28 cellular contexts compared by ENCODE assay signal in genomic region chr2:1305357-1305756, GRCh38.
"Had no signal": no experiment of that assay in that cellular context is flagged by ENCODE, and none has a peak within 500 bp of the region (broad histone marks: within the 10 kb centered on the region; RNA-seq: fewer than 3 reads in every experiment).

No MANE protein-coding gene starts in this region.

- H3K27ac Mint-ChIP-seq: natural killer cell treated with Interleukin-12 subunit alpha and Interleukin-12 subunit beta and Interleukin-15 and Interleukin-18, amount 100 ng/mL, for 72 hours; progenitor cell of endocrine pancreas; stimulated activated effector memory CD8-positive, alpha-beta T cell treated with anti-CD3 and anti-CD28 coated beads, Interleukin-12 subunit alpha, Interleukin-12 subunit beta, amount 100 ng/mL, for 72 hours; stimulated activated naive B cell treated with anti-CD40 and anti-IgM and Interleukin-4, amounts not matched to agents 10 μg/mL and 1 μg/mL and 100 μg/mL, for 72 hours; stimulated activated naive CD8-positive, alpha-beta T cell treated with anti-CD3 and anti-CD28 coated beads, Interleukin-15, Interleukin-2, amounts not matched to agents 100 ng/mL and 50 ng/mL, for 24 hours had no signal

- DNase-seq: naive thymus-derived CD8-positive, alpha-beta T cell; nephron progenitor cell; occipital lobe; posterior cingulate gyrus; psoas muscle; right cardiac atrium; right lobe of liver; sigmoid colon; small intestine; stimulated activated CD4-positive, alpha-beta T cell treated with anti-CD3 and anti-CD28 coated beads, Interleukin-15, amount 100 ng/mL, for 24 hours; stimulated activated CD4-positive, alpha-beta T cell treated with anti-CD3 and anti-CD28 coated beads, Interleukin-2, amount 100 ng/mL, for 24 hours; stimulated activated CD4-positive, alpha-beta T cell treated with anti-CD3 and anti-CD28 coated beads, Interleukin-2, amount 100 ng/mL, for 48 hours; stimulated activated CD4-positive, alpha-beta T cell treated with anti-CD3 and anti-CD28 coated beads, Interleukin-4, amount 100 ng/mL, for 24 hours; stimulated activated naive B cell treated with anti-CD40 and anti-IgM and Interleukin-4, amounts not matched to agents 10 μg/mL and 1 μg/mL and 100 μg/mL, for 72 hours; stimulated activated naive CD4-positive, alpha-beta T cell treated with Interleukin-2 at 50 U/mL for 16 hours; stomach; thyroid gland; trophoblast cell; upper lobe of left lung had no signal

- H3K4me3 Mint-ChIP-seq: naive thymus-derived CD8-positive, alpha-beta T cell; natural killer cell treated with Interleukin-12 subunit alpha and Interleukin-12 subunit beta and Interleukin-15 and Interleukin-18, amount 100 ng/mL, for 72 hours; nephron progenitor cell; neural crest cell; stimulated activated effector memory CD8-positive, alpha-beta T cell treated with anti-CD3 and anti-CD28 coated beads, Interleukin-12 subunit alpha, Interleukin-12 subunit beta, amount 100 ng/mL, for 72 hours; stimulated activated naive B cell treated with anti-CD40 and anti-IgM and Interleukin-4, amounts not matched to agents 10 μg/mL and 1 μg/mL and 100 μg/mL, for 72 hours; stimulated activated naive CD8-positive, alpha-beta T cell treated with anti-CD3 and anti-CD28 coated beads, Interleukin-15, Interleukin-2, amounts not matched to agents 100 ng/mL and 50 ng/mL, for 24 hours had no signal

- H3K9me3 Mint-ChIP-seq: naive thymus-derived CD8-positive, alpha-beta T cell; natural killer cell treated with Interleukin-12 subunit alpha and Interleukin-12 subunit beta and Interleukin-15 and Interleukin-18, amount 100 ng/mL, for 72 hours; nephron progenitor cell; stimulated activated naive B cell treated with anti-CD40 and anti-IgM and Interleukin-4, amounts not matched to agents 10 μg/mL and 1 μg/mL and 100 μg/mL, for 72 hours; stimulated activated naive CD8-positive, alpha-beta T cell treated with anti-CD3 and anti-CD28 coated beads, Interleukin-15, Interleukin-2, amounts not matched to agents 100 ng/mL and 50 ng/mL, for 24 hours had no signal

- H3K36me3 Mint-ChIP-seq: natural killer cell treated with Interleukin-12 subunit alpha and Interleukin-12 subunit beta and Interleukin-15 and Interleukin-18, amount 100 ng/mL, for 72 hours; stimulated activated effector memory CD8-positive, alpha-beta T cell treated with anti-CD3 and anti-CD28 coated beads, Interleukin-12 subunit alpha, Interleukin-12 subunit beta, amount 100 ng/mL, for 72 hours had no signal

- H3K27me3 Mint-ChIP-seq: stimulated activated naive CD8-positive, alpha-beta T cell treated with anti-CD3 and anti-CD28 coated beads, Interleukin-15, Interleukin-2, amounts not matched to agents 100 ng/mL and 50 ng/mL, for 24 hours had no signal

- H3K27ac ChIP-seq: parathyroid adenoma, psoas muscle, right lobe of liver, sigmoid colon, stomach, thoracic aorta, thyroid gland, tibial nerve, upper lobe of left lung, vagina had no signal

- H3K4me1 Mint-ChIP-seq: stimulated activated effector memory CD8-positive, alpha-beta T cell treated with anti-CD3 and anti-CD28 coated beads, Interleukin-12 subunit alpha, Interleukin-12 subunit beta, amount 100 ng/mL, for 72 hours had no signal

- ATAC-seq: naive thymus-derived CD8-positive, alpha-beta T cell; natural killer cell treated with Interleukin-12 subunit alpha and Interleukin-12 subunit beta and Interleukin-15 and Interleukin-18, amount 100 ng/mL, for 72 hours; psoas muscle; right cardiac atrium; stimulated activated effector memory CD8-positive, alpha-beta T cell treated with anti-CD3 and anti-CD28 coated beads, Interleukin-12 subunit alpha, Interleukin-12 subunit beta, amount 100 ng/mL, for 72 hours had no signal
